15 cellular contexts compared by ENCODE assay signal in genomic region chr10:114506874-114507385, GRCh38.
A peak's percentile ranks its signal among the peaks of the same experiment; 100 is the strongest.
DNase-seq lines count a peak whose midpoint lies in the region; ATAC-seq, FAIRE-seq and TF ChIP-seq lines count a peak whose summit lies in the region.
"Had no signal": no experiment of that assay in that cellular context is flagged by ENCODE, and none has a peak within 500 bp of the region (broad histone marks: within the 10 kb centered on the region; RNA-seq: fewer than 3 reads in every experiment).

No MANE protein-coding gene starts in this region.

- no peak for ATAC-seq in A549
- ATAC-seq in HG03039 (IDR thresholded peaks at IDR 0.05; ENCODE audit: unreplicated experiment) = no peak

- CTCF ChIA-PET in A549 (lab: Yijun Ruan, JAX) = interaction anchor here (0.9 to 2.2 kb wide), 3 partner anchors 8 to 373 kb away, joined by 3 to 7 read pairs (median 4); no protein-coding TSS in a partner anchor
- CTCF ChIA-PET in RWPE1 (lab: Yijun Ruan, JAX) = interaction anchor here (0.6 kb wide), 2 partner anchors 13 to 392 kb away, joined by 3 read pairs; no protein-coding TSS in a partner anchor
- CTCF ChIA-PET in GM10248 (lab: Yijun Ruan, JAX) = interaction anchor here (0.8 to 6.1 kb wide), 3 partner anchors 36 to 188 kb away, joined by 3 to 24 read pairs (median 4); no protein-coding TSS in a partner anchor
- CTCF ChIA-PET in CD8-positive, alpha-beta memory T cell (lab: Charles Lee) = interaction anchor here (2.1 kb wide), 1 partner anchor 12 kb away, joined by 4 read pairs; no protein-coding TSS in a partner anchor

- H3K36me3 Mint-ChIP-seq in CD8-positive, alpha-beta memory T cell = peaks cover 0 to 42% (median 13%) of the 10 kb centered on the region in 3 donors

- H3K27ac Mint-ChIP-seq in CD8-positive, alpha-beta memory T cell = peak overlapping the region in 4 of 8 donors; percentile 44 to 69 (median 48)

- H3K36me3 ChIP-seq in ovary = no peaks in the 10 kb centered on the region
- no peaks in the 10 kb centered on the region for H3K36me3 ChIP-seq in CD8-positive, alpha-beta memory T cell (ENCODE audit: insufficient read depth, low read length)

- TF ChIP-seq CTCF in A549 (IDR thresholded peaks at IDR 0.05) (no peak), RWPE1 (conservative IDR thresholded peaks at IDR 0.05; ENCODE audit: low read depth) (no peak), ovary (IDR thresholded peaks at IDR 0.05) (no peak), GM10248 (IDR thresholded peaks at IDR 0.05; ENCODE audit: control extremely low read depth, extremely low read depth, low read depth, missing control alignments) (no peak)

- POLR2A ChIA-PET in A549 (lab: Yijun Ruan, JAX) (no interaction called here), RWPE1 (lab: Yijun Ruan, JAX; ENCODE audit: low non-redundant PET) (no interaction called here), GM10248 (lab: Yijun Ruan, JAX) (no interaction called here)
- POLR2A ChIA-PET in CD8-positive, alpha-beta memory T cell (lab: Charles Lee) = no interaction called here

- H3K27me3 ChIP-seq in ovary = no peaks in the 10 kb centered on the region
- H3K27me3 ChIP-seq in CD8-positive, alpha-beta memory T cell (ENCODE audit: insufficient read depth, low read length, poor library complexity, severe bottlenecking) = no peaks in the 10 kb centered on the region

- 65% methylated on average over 3 of the region's 3 CpGs for WGBS in A549 (ENCODE audit: missing lambda C conversion rate)
- 4 to 16% (median 5%) methylated on average over 3 of the region's 3 CpGs for WGBS in ovary, 3 donors

- TF ChIP-seq RAD21 in A549 (conservative IDR thresholded peaks at IDR 0.05 in 1 of 2, IDR thresholded peaks at IDR 0.05 in 1 of 2) = no peak

- no peak for TF ChIP-seq EP300 in A549 (IDR thresholded peaks at IDR 0.05)
- TF ChIP-seq EP300 in ovary (IDR thresholded peaks at IDR 0.05) = no peak

- in situ Hi-C loops in G401 (cut with HindIII; ENCODE audit: low sequenced_read_pairs) = no loop called here

- intact Hi-C loops in ovary (cut with DNase I) = no loop called here

- H3K9me3 ChIP-seq in A549 = no peaks in the 10 kb centered on the region
- no peaks in the 10 kb centered on the region for H3K9me3 ChIP-seq in ovary
- no peaks in the 10 kb centered on the region for H3K9me3 ChIP-seq in CD8-positive, alpha-beta memory T cell (ENCODE audit: low read length)

- H3K4me1 ChIP-seq in A549 = peaks cover 40% of the 10 kb centered on the region
- H3K4me1 ChIP-seq in ovary (ENCODE audit: insufficient read depth) = peaks cover 28% of the 10 kb centered on the region
- H3K4me1 ChIP-seq in CD8-positive, alpha-beta memory T cell (ENCODE audit: insufficient read depth, low read length) = peaks cover 75% of the 10 kb centered on the region

- TF ChIP-seq POLR2A in A549 (IDR thresholded peaks at IDR 0.05; ENCODE audit: low read length) (no peak), ovary (IDR thresholded peaks at IDR 0.05) (no peak)

- peaks cover 0 to 2% of the 10 kb centered on the region in 2 donors for H3K27me3 Mint-ChIP-seq in CD8-positive, alpha-beta memory T cell

- DNase-seq in A549 (ENCODE audit: low read depth in 1 of 2, low spot score in 1 of 2) (no peak), RWPE1 (ENCODE audit: low spot score) (no peak), epithelial cell of prostate (ENCODE audit: low read depth, low spot score) (no peak), ovary (no peak), GM10248 (ENCODE audit: extremely low spot score) (no peak), G401 (ENCODE audit: low spot score) (no peak)
- no peak for DNase-seq in CD8-positive, alpha-beta memory T cell
- DNase-seq: activated CD4-positive, alpha-beta T cell treated with anti-CD3 and anti-CD28 coated beads, Interleukin-2, amount 50 U/mL, for 1 hour; activated effector memory CD4-positive, alpha-beta T cell treated with anti-CD3 and anti-CD28 coated beads, Interleukin-2, amount 50 U/mL, for 16 hours; cortex of kidney; DND-41; MM.1S had no signal

- H3K9me3 Mint-ChIP-seq in CD8-positive, alpha-beta memory T cell = no peaks in the 10 kb centered on the region

- peaks cover 62 to 89% (median 82%) of the 10 kb centered on the region in 3 donors for H3K4me1 Mint-ChIP-seq in CD8-positive, alpha-beta memory T cell

- H3K4me3 ChIP-seq in A549 (no peak overlapping the region), ovary (no peak overlapping the region)
- H3K4me3 ChIP-seq in CD8-positive, alpha-beta memory T cell (ENCODE audit: low read length) = no peak overlapping the region

- H3K4me3 Mint-ChIP-seq in CD8-positive, alpha-beta memory T cell = no peak overlapping the region

- FAIRE-seq in A549 (lab: Jason Lieb, UNC) = no peak
- FAIRE-seq: H1, islet of Langerhans had no signal

- H3K4me2 ChIP-seq in A549 = peak overlapping the region; percentile 48

- H3K27ac ChIP-seq in A549 (peak overlapping the region; percentile 8 to 9; a peak in 2 of 6 replicates), RWPE1 (peak overlapping the region; percentile 76), epithelial cell of prostate (peak overlapping the region; percentile 63), ovary (peak overlapping the region; percentile 40 to 81)
- H3K27ac ChIP-seq in CD8-positive, alpha-beta memory T cell (ENCODE audit: low read depth, low read length) = no peak overlapping the region

TF ChIP-seq in A549, 52 proteins besides CTCF, POLR2A, EP300 and RAD21:
- no peak for TF ChIP-seq BCL3 (IDR thresholded peaks at IDR 0.05)
- no peak for TF ChIP-seq ELK1 (IDR thresholded peaks at IDR 0.05; ENCODE audit: low read depth, low read length)
- no peak for TF ChIP-seq CBX8 (IDR thresholded peaks at IDR 0.05)
- no peak for TF ChIP-seq MAX (IDR thresholded peaks at IDR 0.05)
- no peak for TF ChIP-seq NR3C1 (IDR thresholded peaks at IDR 0.05)
- no peak for TF ChIP-seq HOXB13 (CRISPR knock-in tag; IDR thresholded peaks at IDR 0.05; ENCODE audit: low read depth)
- no peak for TF ChIP-seq MAFK (IDR thresholded peaks at IDR 0.05; ENCODE audit: partially characterized antibody)
- TF ChIP-seq HEYL (CRISPR knock-in tag; IDR thresholded peaks at IDR 0.05) = no peak
- no peak for TF ChIP-seq HES2 (IDR thresholded peaks at IDR 0.05)
TF ChIP-seq in A549: peak in this region for 0.
